15 cellular contexts compared by ENCODE assay signal in the genomic region with DNA sequence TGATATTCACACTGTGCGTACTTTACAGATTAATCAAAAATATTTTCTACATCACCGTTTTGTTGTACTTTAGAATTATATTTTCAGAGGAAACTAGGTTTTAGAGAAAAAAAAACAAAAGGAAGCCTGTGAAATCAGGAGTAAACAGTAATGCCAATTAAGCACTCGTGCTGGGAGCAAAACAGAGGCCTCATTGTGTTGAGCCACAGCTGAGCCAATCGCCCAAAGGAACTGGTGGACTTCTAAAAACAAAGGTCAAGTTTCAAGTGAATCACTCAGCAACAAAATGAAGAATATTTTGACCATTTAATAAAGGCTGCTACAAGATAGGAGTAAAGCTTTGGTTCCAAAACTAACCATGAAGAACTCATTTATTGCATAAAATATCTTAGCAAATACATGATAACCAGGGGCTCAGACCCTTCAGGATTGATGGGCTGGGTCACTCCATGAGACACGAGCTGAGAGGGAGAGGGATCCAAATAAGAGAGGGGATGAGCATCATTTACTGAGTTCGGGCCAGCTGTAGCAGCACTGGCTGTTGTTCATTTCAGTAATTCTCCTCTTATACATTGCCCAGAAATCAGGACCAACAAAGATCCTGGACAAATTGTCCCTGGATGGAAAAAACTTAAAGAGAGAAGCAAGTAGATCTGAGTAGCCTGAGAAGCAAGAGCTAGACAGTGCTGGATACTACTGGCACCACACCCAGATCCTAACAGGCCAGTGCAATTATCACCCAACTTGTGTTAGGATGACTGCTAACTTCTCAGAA. TPM values are rescaled to one million over a fixed set of nuclear protein-coding genes. Genes with fewer than 3 reads are reported as not detected.
DNase-seq lines count a peak whose midpoint lies in the region; TF ChIP-seq lines count a peak whose summit lies in the region.
"Had no signal": no experiment of that assay in that cellular context is flagged by ENCODE, and none has a peak within 500 bp of the region (broad histone marks: within the 10 kb centered on the region; RNA-seq: fewer than 3 reads in every experiment).

No MANE protein-coding gene starts in this region.

- H3K4me3 ChIP-seq in choroid plexus epithelial cell (ENCODE audit: low read depth, low read length) (no peak overlapping the region), Caco-2 (ENCODE audit: low read depth, low read length) (no peak overlapping the region)
- H3K4me3 ChIP-seq: tibial nerve had no signal

- no peak overlapping the region for H3K4me3 Mint-ChIP-seq in Caco-2 (ENCODE audit: unreplicated experiment)
- H3K4me3 Mint-ChIP-seq: activated naive CD4-positive, alpha-beta T cell treated with anti-CD3 and anti-CD28 coated beads for 36 hours; CD8-positive, alpha-beta memory T cell; immature natural killer cell; naive B cell had no signal

- H3K27ac Mint-ChIP-seq in Caco-2 (ENCODE audit: unreplicated experiment) = no peak overlapping the region
- H3K27ac Mint-ChIP-seq: activated naive CD4-positive, alpha-beta T cell treated with anti-CD3 and anti-CD28 coated beads for 36 hours; CD8-positive, alpha-beta memory T cell; immature natural killer cell; naive B cell had no signal

- H3K27me3 ChIP-seq in layer of hippocampus (ENCODE audit: control insufficient read depth, insufficient read depth, low read length) (no peaks in the 10 kb centered on the region), Caco-2 (replicated peaks; ENCODE audit: control insufficient read depth, insufficient read depth, low read length) (no peaks in the 10 kb centered on the region)
- H3K27me3 ChIP-seq: tibial nerve had no signal

- no peaks in the 10 kb centered on the region for H3K9me3 ChIP-seq in Caco-2
- H3K9me3 ChIP-seq: SK-N-SH, tibial nerve had no signal

- POLR2A ChIA-PET in Caco-2 (lab: Charles Lee) = no interaction called here

- H3K27ac ChIP-seq in layer of hippocampus (ENCODE audit: low read depth, low read length) (peak overlapping the region; percentile 98), substantia nigra (ENCODE audit: low read depth, low read length, poor library complexity, severe bottlenecking) (peak overlapping the region; percentile 98)

- no peaks in the 10 kb centered on the region for H3K36me3 ChIP-seq in Caco-2 (ENCODE audit: control insufficient read depth, insufficient read depth, low read length)
- H3K36me3 ChIP-seq: tibial nerve had no signal

- peak; percentile 74 for DNase-seq in NCI-H748 (lab: John Stamatoyannopoulos, UW; ENCODE audit: unreplicated experiment)
- DNase-seq in choroid plexus epithelial cell (ENCODE audit: low read depth) = peak; percentile 30
- DNase-seq in substantia nigra (lab: John Stamatoyannopoulos, UW) = peak in 42 of 49 donors; percentile 1 to 76 (median 41)
- no peak for DNase-seq in OCI-M2 (lab: John Stamatoyannopoulos, UW; ENCODE audit: unreplicated experiment)
- DNase-seq in Caco-2 = no peak
- DNase-seq in effector CD4-positive, alpha-beta T cell = no peak
- no peak for DNase-seq in AG08395 (ENCODE audit: low spot score)
- DNase-seq: activated naive CD4-positive, alpha-beta T cell treated with anti-CD3 and anti-CD28 coated beads for 36 hours; CD8-positive, alpha-beta memory T cell; immature natural killer cell; naive B cell; NCI-H526 treated with DMSO at 0.1 percent for 48 hours; SK-N-SH had no signal

- peaks cover 9% of the 10 kb centered on the region for H3K9me3 Mint-ChIP-seq in Caco-2 (ENCODE audit: unreplicated experiment)
- H3K9me3 Mint-ChIP-seq: activated naive CD4-positive, alpha-beta T cell treated with anti-CD3 and anti-CD28 coated beads for 36 hours had no signal

- CTCF ChIA-PET in Caco-2 (lab: Charles Lee) = no interaction called here

- peaks cover 17% of the 10 kb centered on the region for H3K27me3 Mint-ChIP-seq in Caco-2 (ENCODE audit: insufficient read depth, unreplicated experiment)

- TF ChIP-seq CTCF in choroid plexus epithelial cell (conservative IDR thresholded peaks at IDR 0.05; ENCODE audit: low read depth, low read length) = no peak
- TF ChIP-seq CTCF in Caco-2 (IDR thresholded peaks at IDR 0.05; ENCODE audit: insufficient read depth in 1 of 2, low read depth in 1 of 2, low read length in 1 of 2, severe bottlenecking in 1 of 2, unreplicated experiment in 1 of 2) = no peak

- no peaks in the 10 kb centered on the region for H3K4me1 ChIP-seq in Caco-2

- BruUV-seq in Caco-2 (replicated peaks; lab: Mats Ljungman, UMichigan) = no TSS peak

- H3K36me3 Mint-ChIP-seq in Caco-2 (ENCODE audit: insufficient read depth, unreplicated experiment) = no peaks in the 10 kb centered on the region
- H3K36me3 Mint-ChIP-seq: CD8-positive, alpha-beta memory T cell; immature natural killer cell; naive B cell had no signal

- intact Hi-C loops in Caco-2 (cut with micrococcal nuclease; ENCODE audit: unreplicated experiment) = no loop called here

- H3K4me1 Mint-ChIP-seq in Caco-2 (ENCODE audit: low read depth, unreplicated experiment) = no peaks in the 10 kb centered on the region
- H3K4me1 Mint-ChIP-seq: CD8-positive, alpha-beta memory T cell; immature natural killer cell; naive B cell had no signal

RNA-seq across cellular contexts. Expression of gene NALCN, which starts 8.3 kb away (rescaled TPM):
- not detected in 2 replicates for total RNA-seq in Caco-2 (2022)
- total RNA-seq: activated naive CD4-positive, alpha-beta T cell treated with anti-CD3 and anti-CD28 coated beads for 36 hours; CD8-positive, alpha-beta memory T cell had no signal

RNA-seq across cellular contexts. Expression of gene ITGBL1, which starts 27.9 kb away (rescaled TPM):
- not detected in 2 replicates for total RNA-seq in Caco-2 (2022)
- total RNA-seq: activated naive CD4-positive, alpha-beta T cell treated with anti-CD3 and anti-CD28 coated beads for 36 hours; CD8-positive, alpha-beta memory T cell had no signal

Comparison
In these comparisons a context has a peak if more than half of its experiments do, and no peak if none do; other contexts are left out.
1. DNase-seq: peak in NCI-H748 (single experiment), choroid plexus epithelial cell (single experiment) and substantia nigra (42 of 49); none in OCI-M2 (single experiment), Caco-2 (0 of 2), effector CD4-positive, alpha-beta T cell (single experiment) and AG08395 (single experiment).